ENCODE assay signal across 25 cellular contexts in genomic region chr2:173552540-173552939, GRCh38.
"Had no signal": no experiment of that assay in that cellular context is flagged by ENCODE, and none has a peak within 500 bp of the region (broad histone marks: within the 10 kb centered on the region; RNA-seq: fewer than 3 reads in every experiment).

No MANE protein-coding gene starts in this region.

- ATAC-seq: effector memory CD8-positive, alpha-beta T cell; esophagus mucosa; gastroesophageal sphincter; heart left ventricle; left lung; left ventricle myocardium superior; lower lobe of right lung; naive thymus-derived CD4-positive, alpha-beta T cell had no signal

- H3K4me1 ChIP-seq: colonic mucosa, gastroesophageal sphincter, left lung, lower lobe of right lung had no signal

- H3K27ac ChIP-seq: epithelial cell of prostate, esophagus squamous epithelium, gastroesophageal sphincter, heart left ventricle, left lung, lower lobe of right lung had no signal

- DNase-seq: colonic mucosa; cortex of kidney; effector CD8-positive, alpha-beta T cell; effector memory CD8-positive, alpha-beta T cell; endodermal cell; erythroblast; esophagus squamous epithelium; foreskin fibroblast; foreskin melanocyte; heart left ventricle; hypothalamus; immature natural killer cell; islet precursor cell; kidney; kidney glomerular epithelial cell; left lung; left ventricle myocardium superior; lower lobe of right lung; mesendoderm; midbrain; naive thymus-derived CD4-positive, alpha-beta T cell had no signal

- H3K9me3 ChIP-seq: colonic mucosa, esophagus squamous epithelium, gastroesophageal sphincter, heart left ventricle, left lung, lower lobe of right lung had no signal

- H3K4me2 ChIP-seq: hepatocyte had no signal

- H3K36me3 ChIP-seq: colonic mucosa, esophagus squamous epithelium, gastroesophageal sphincter, heart left ventricle, left lung, lower lobe of right lung had no signal

- H2AFZ ChIP-seq: hepatocyte had no signal

- H3K4me3 ChIP-seq: colonic mucosa, esophagus squamous epithelium, gastroesophageal sphincter, heart left ventricle, hepatocyte, left lung, lower lobe of right lung had no signal

- H3K27me3 ChIP-seq: colonic mucosa, hepatocyte had no signal
